Comparison of ENCODE assay signal across 9 cellular contexts in genomic region chr2:37156071-37156856, GRCh38. TPM values are rescaled to one million over a fixed set of nuclear protein-coding genes. Genes with fewer than 3 reads are reported as not detected.
DNase-seq lines count a peak whose midpoint lies in the region; ATAC-seq and TF ChIP-seq lines count a peak whose summit lies in the region.
"Had no signal": no experiment of that assay in that cellular context is flagged by ENCODE, and none has a peak within 500 bp of the region (broad histone marks: within the 10 kb centered on the region; RNA-seq: fewer than 3 reads in every experiment).

No MANE protein-coding gene starts in this region.

- H3K4me1 Mint-ChIP-seq in natural killer cell: peaks cover 37 to 39% of the 10 kb centered on the region in 2 donors

- ATAC-seq in HG02623 (IDR thresholded peaks at IDR 0.05; ENCODE audit: unreplicated experiment) (peak; percentile 28), natural killer cell (peak; percentile 13 to 28 (median 14))

- no peak for TF ChIP-seq POLR2A in testis (IDR thresholded peaks at IDR 0.05)

- H3K27me3 Mint-ChIP-seq in natural killer cell (ENCODE audit: low read depth in 2 of 2): no peaks in the 10 kb centered on the region

- no peak for TF ChIP-seq CTCF in fibroblast of mammary gland (conservative IDR thresholded peaks at IDR 0.05; ENCODE audit: control insufficient read depth, insufficient read depth, low read depth, low read length)
- no peak for TF ChIP-seq CTCF in natural killer cell (IDR thresholded peaks at IDR 0.05)
- no peak for TF ChIP-seq CTCF in testis (IDR thresholded peaks at IDR 0.05)

- no peaks in the 10 kb centered on the region for H3K9me3 ChIP-seq in testis

- DNase-seq in SKM-1 treated with dmso at 0.1 percent for 144 hours (lab: John Stamatoyannopoulos, UW; ENCODE audit: unreplicated experiment) (peak; percentile 22), SKM-1 (lab: John Stamatoyannopoulos, UW; ENCODE audit: unreplicated experiment) (no peak), NCI-H2196 (lab: John Stamatoyannopoulos, UW; ENCODE audit: unreplicated experiment) (peak; percentile 24), fibroblast of mammary gland (ENCODE audit: low read depth) (peak; percentile 46), natural killer cell (no peak), testis (peak; percentile 53)
- DNase-seq in activated T-cell treated with anti-CD3 and anti-CD28 coated beads, Interleukin-2, amount 50 U/mL, for 48 hours: peak; percentile 58 to 62

- intact Hi-C loops in natural killer cell (cut with micrococcal nuclease): loop anchor here (2.0 to 10.0 kb wide), 2 partner anchors 41 to 719 kb away; partner anchors contain the start of gene CEBPZOS
- intact Hi-C loops in testis (cut with DNase I; ENCODE audit: low total_unique reads): no loop called here

- H3K27ac Mint-ChIP-seq in natural killer cell: peak overlapping the region; percentile 87 to 89

- H3K36me3 ChIP-seq in testis (ENCODE audit: low read depth, missing control alignments): no peaks in the 10 kb centered on the region

- H3K4me3 Mint-ChIP-seq in natural killer cell: peak overlapping the region; percentile 94

- no peaks in the 10 kb centered on the region for H3K36me3 Mint-ChIP-seq in natural killer cell

- H3K4me3 ChIP-seq in fibroblast of mammary gland (ENCODE audit: control insufficient read depth, low read depth, low read length): peak overlapping the region; percentile 74
- peak overlapping the region; percentile 83 to 85 for H3K4me3 ChIP-seq in testis

- H3K27ac ChIP-seq in testis: peak overlapping the region; percentile 76 to 92

- H3K27me3 ChIP-seq in testis: no peaks in the 10 kb centered on the region

- H3K4me1 ChIP-seq in testis: peaks cover 11% of the 10 kb centered on the region

- WGBS in testis, 2 donors: 1% methylated on average over 17 to 27 of the region's 27 CpGs

- no peaks in the 10 kb centered on the region for H3K9me3 Mint-ChIP-seq in natural killer cell

RNA-seq across cellular contexts. Expression of gene EIF2AK2, which starts 0.5 kb away (rescaled TPM):
- total RNA-seq in natural killer cell: 10 to 100 TPM; 29.9 to 47.3 (median 43.9) TPM
- 10 to 100 TPM; 15.7 to 23.7 TPM for total RNA-seq in testis
- 8.5 TPM for polyA plus RNA-seq in testis (ENCODE audit: insufficient read depth, low read depth, low replicate concordance)

RNA-seq across cellular contexts. Expression of gene SULT6B1, which starts 32.2 kb away (rescaled TPM):
- total RNA-seq in natural killer cell (not detected), testis (1 to 10 TPM in 1 of 2 donors, under 1 TPM in 1; 0.31 to 3.8 TPM)
- 1.7 TPM for polyA plus RNA-seq in testis (ENCODE audit: insufficient read depth, low read depth, low replicate concordance)
- total RNA-seq: subcutaneous adipose tissue had no signal

RNA-seq across cellular contexts. Expression of gene CEBPZOS, which starts 40.0 kb away (rescaled TPM):
- total RNA-seq in natural killer cell (10 to 100 TPM; 30.3 to 37.0 (median 30.9) TPM), testis (10 to 100 TPM; 26.9 to 34.6 TPM)
- polyA plus RNA-seq in testis (ENCODE audit: insufficient read depth, low read depth, low replicate concordance): 41.3 TPM

Comparison
In these comparisons a context has a peak if more than half of its experiments do, and no peak if none do; other contexts are left out.
1. DNase-seq: peak in SKM-1 treated with dmso at 0.1 percent for 144 hours (single experiment), NCI-H2196 (single experiment), activated T-cell treated with anti-CD3 and anti-CD28 coated beads, Interleukin-2, amount 50 U/mL, for 48 hours (2 of 2), fibroblast of mammary gland (single experiment) and testis (single experiment); none in SKM-1 (single experiment) and natural killer cell (single experiment).